In genomic region chr9:129897263-129897662, GRCh38 we compare ENCODE assay signal across 1 cellular context.
TF ChIP-seq lines count a peak whose summit lies in the region.

No MANE protein-coding gene starts in this region.

TF ChIP-seq in GM23338, 12 proteins besides CTCF, POLR2A, EP300 and RAD21 (continued from another document):
- TF ChIP-seq ETS1 (IDR thresholded peaks at IDR 0.05): no peak
- no peak for TF ChIP-seq ZNF331 (CRISPR knock-in tag; IDR thresholded peaks at IDR 0.05; ENCODE audit: low read depth)
- TF ChIP-seq POLR2AphosphoS5 (IDR thresholded peaks at IDR 0.05; ENCODE audit: low read depth): no peak
